In the genomic region with DNA sequence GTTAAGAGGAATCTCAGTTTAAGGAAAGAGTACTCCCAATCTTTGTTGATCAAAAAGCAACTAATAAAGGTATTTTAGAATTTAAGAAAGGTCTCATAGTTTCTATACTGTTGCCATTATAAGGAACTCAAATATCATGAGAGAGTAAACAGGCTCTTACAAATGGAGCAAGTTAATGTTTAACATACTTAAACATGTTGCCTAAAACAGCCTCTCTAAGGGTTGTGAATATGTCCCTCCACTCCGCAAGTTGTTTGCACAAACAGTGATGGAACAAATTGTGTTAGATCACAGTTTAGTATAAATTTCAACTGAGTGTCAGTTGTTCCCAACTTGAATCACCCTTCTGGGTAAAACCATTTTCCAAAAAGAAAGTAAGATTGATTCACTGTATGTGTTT, we compare ENCODE assay signal across 20 cellular contexts.
DNase-seq lines count a peak whose midpoint lies in the region; FAIRE-seq and TF ChIP-seq lines count a peak whose summit lies in the region.
"Had no signal": no experiment of that assay in that cellular context is flagged by ENCODE, and none has a peak within 500 bp of the region (broad histone marks: within the 10 kb centered on the region; RNA-seq: fewer than 3 reads in every experiment).

No MANE protein-coding gene starts in this region.

- H3K9me3 ChIP-seq in kidney (ENCODE audit: control insufficient read depth in 1 of 2, low read length in 2 of 2) (no peaks in the 10 kb centered on the region), vagina (no peaks in the 10 kb centered on the region)

- H3K27me3 ChIP-seq in vagina = no peaks in the 10 kb centered on the region

- POLR2A ChIA-PET in activated CD4-positive, alpha-beta memory T cell treated with anti-CD3 and anti-CD28 coated beads for 36 hours (lab: Charles Lee) = no interaction called here

- no peak for TF ChIP-seq POLR2A in vagina (IDR thresholded peaks at IDR 0.05)

- no peak for TF ChIP-seq CTCF in 22Rv1 (IDR thresholded peaks at IDR 0.05)
- TF ChIP-seq CTCF in kidney (IDR thresholded peaks at IDR 0.05; ENCODE audit: borderline replicate concordance, extremely low read depth, insufficient read depth) = no peak
- TF ChIP-seq CTCF in progenitor cell of endocrine pancreas (IDR thresholded peaks at IDR 0.05; ENCODE audit: unreplicated experiment) = no peak
- TF ChIP-seq CTCF in vagina (IDR thresholded peaks at IDR 0.05) = no peak

- peak overlapping the region; percentile 47 for H3K27ac Mint-ChIP-seq in progenitor cell of endocrine pancreas
- no peak overlapping the region for H3K27ac Mint-ChIP-seq in activated CD4-positive, alpha-beta memory T cell treated with anti-CD3 and anti-CD28 coated beads for 36 hours
- H3K27ac Mint-ChIP-seq: CD4-positive, alpha-beta memory T cell had no signal

- CTCF ChIA-PET in activated CD4-positive, alpha-beta memory T cell treated with anti-CD3 and anti-CD28 coated beads for 36 hours (lab: Charles Lee) = no interaction called here

- intact Hi-C loops in kidney (cut with DNase I) = no loop called here
- intact Hi-C loops in vagina (cut with DNase I) = no loop called here
- intact Hi-C loops in activated CD4-positive, alpha-beta memory T cell treated with anti-CD3 and anti-CD28 coated beads for 36 hours (cut with micrococcal nuclease) = no loop called here

- H3K9me3 Mint-ChIP-seq in progenitor cell of endocrine pancreas (ENCODE audit: low read depth) = peaks cover 6% of the 10 kb centered on the region
- H3K9me3 Mint-ChIP-seq in activated CD4-positive, alpha-beta memory T cell treated with anti-CD3 and anti-CD28 coated beads for 36 hours = no peaks in the 10 kb centered on the region

- H3K4me1 ChIP-seq in kidney (ENCODE audit: control insufficient read depth in 1 of 2, insufficient read depth in 1 of 2, low read depth in 1 of 2, low read length in 2 of 2) (no peaks in the 10 kb centered on the region), vagina (no peaks in the 10 kb centered on the region)

- H3K27me3 Mint-ChIP-seq in progenitor cell of endocrine pancreas = no peaks in the 10 kb centered on the region
- H3K27me3 Mint-ChIP-seq in activated CD4-positive, alpha-beta memory T cell treated with anti-CD3 and anti-CD28 coated beads for 36 hours = no peaks in the 10 kb centered on the region
- H3K27me3 Mint-ChIP-seq: CD4-positive, alpha-beta memory T cell had no signal

- H3K4me3 ChIP-seq in kidney (ENCODE audit: low read length in 2 of 2) = no peak overlapping the region
- no peak overlapping the region for H3K4me3 ChIP-seq in vagina
- H3K4me3 ChIP-seq: GM23248 had no signal

- H3K27ac ChIP-seq in 22Rv1 = peak overlapping the region; percentile 67
- no peak overlapping the region for H3K27ac ChIP-seq in kidney (ENCODE audit: low read depth in 2 of 2, low read length in 2 of 2)
- no peak overlapping the region for H3K27ac ChIP-seq in vagina
- H3K27ac ChIP-seq: GM23248 had no signal

- peak; percentile 68 for DNase-seq in DMS53 treated with DMSO at 0.1 percent for 48 hours (lab: John Stamatoyannopoulos, UW; ENCODE audit: unreplicated experiment)
- DNase-seq in kidney = no peak
- DNase-seq in progenitor cell of endocrine pancreas (ENCODE audit: low spot score, unreplicated experiment) = no peak
- no peak for DNase-seq in vagina (ENCODE audit: extremely low spot score in 2 of 2)
- DNase-seq in T-helper 1 cell = no peak
- DNase-seq in activated CD4-positive, alpha-beta memory T cell treated with anti-CD3 and anti-CD28 coated beads for 36 hours = no peak
- DNase-seq: C1 segment of cervical spinal cord; Calu3; CD4-positive, alpha-beta memory T cell; COR-L47; DMS79; EL; GDM1; GM23248; H7; HCEC 1CT had no signal

- H3K36me3 ChIP-seq in kidney (ENCODE audit: control insufficient read depth in 1 of 2, insufficient read depth in 2 of 2, low read length in 2 of 2) (no peaks in the 10 kb centered on the region), vagina (no peaks in the 10 kb centered on the region)

- H3K4me1 Mint-ChIP-seq in progenitor cell of endocrine pancreas (ENCODE audit: low read depth) = peaks cover 12% of the 10 kb centered on the region
- H3K4me1 Mint-ChIP-seq in activated CD4-positive, alpha-beta memory T cell treated with anti-CD3 and anti-CD28 coated beads for 36 hours (ENCODE audit: low read depth) = no peaks in the 10 kb centered on the region
- H3K4me1 Mint-ChIP-seq: CD4-positive, alpha-beta memory T cell had no signal

- peaks cover 7% of the 10 kb centered on the region for H3K36me3 Mint-ChIP-seq in progenitor cell of endocrine pancreas (ENCODE audit: insufficient read depth)
- no peaks in the 10 kb centered on the region for H3K36me3 Mint-ChIP-seq in activated CD4-positive, alpha-beta memory T cell treated with anti-CD3 and anti-CD28 coated beads for 36 hours
- H3K36me3 Mint-ChIP-seq: CD4-positive, alpha-beta memory T cell had no signal

- FAIRE-seq in kidney (lab: Jason Lieb, UNC) = peak; percentile 33
- FAIRE-seq: GM12891, GM18507, H1 had no signal

- H3K4me3 Mint-ChIP-seq in progenitor cell of endocrine pancreas (ENCODE audit: low read depth) = no peak overlapping the region
- no peak overlapping the region for H3K4me3 Mint-ChIP-seq in activated CD4-positive, alpha-beta memory T cell treated with anti-CD3 and anti-CD28 coated beads for 36 hours
- H3K4me3 Mint-ChIP-seq: CD4-positive, alpha-beta memory T cell had no signal

- no peak overlapping the region for H3K9ac ChIP-seq in kidney (ENCODE audit: low read length in 2 of 2)
- H3K9ac ChIP-seq: GM23248 had no signal
